ENCODE assay signal across 15 cellular contexts in genomic region chr7:52648903-52649302, GRCh38.
DNase-seq lines count a peak whose midpoint lies in the region; ATAC-seq, FAIRE-seq and TF ChIP-seq lines count a peak whose summit lies in the region.
"Had no signal": no experiment of that assay in that cellular context is flagged by ENCODE, and none has a peak within 500 bp of the region (broad histone marks: within the 10 kb centered on the region; RNA-seq: fewer than 3 reads in every experiment).

No MANE protein-coding gene starts in this region.

- H3K27ac ChIP-seq in HepG2 (ENCODE audit: extremely low read length, insufficient read depth, low read length) (no peak overlapping the region), right lobe of liver (no peak overlapping the region), colonic mucosa (no peak overlapping the region)
- H3K27ac ChIP-seq: 22Rv1, BLaER1 had no signal

- H3K27me3 ChIP-seq in HepG2 (ENCODE audit: control insufficient read depth in 1 of 2, insufficient read depth in 2 of 2, low read length in 2 of 2) (no peaks in the 10 kb centered on the region), right lobe of liver (no peaks in the 10 kb centered on the region), colonic mucosa (no peaks in the 10 kb centered on the region)
- H3K27me3 ChIP-seq: BLaER1 had no signal

- intact Hi-C loops in HepG2 (cut with micrococcal nuclease; ENCODE audit: unreplicated experiment) (no loop called here), right lobe of liver (cut with DNase I) (no loop called here), colonic mucosa (cut with DNase I) (no loop called here)

- no peak for TF ChIP-seq POLR2A in HepG2 (IDR thresholded peaks at IDR 0.05; ENCODE audit: insufficient read depth in 1 of 2, low read depth in 2 of 2, low read length in 2 of 2)
- no peak for TF ChIP-seq POLR2A in right lobe of liver (IDR thresholded peaks at IDR 0.05)

- no peak overlapping the region for H2AFZ ChIP-seq in HepG2 (ENCODE audit: low read length)

- POLR2A ChIA-PET in HepG2 (lab: Yijun Ruan, JAX): no interaction called here

- no peak for TF ChIP-seq CTCF in HepG2 (CRISPR knock-in tag; IDR thresholded peaks at IDR 0.05)
- no peak for TF ChIP-seq CTCF in right lobe of liver (IDR thresholded peaks at IDR 0.05)
- no peak for TF ChIP-seq CTCF in astrocyte of the spinal cord (IDR thresholded peaks at IDR 0.05; ENCODE audit: low read depth, low read length)
- TF ChIP-seq CTCF in colonic mucosa (IDR thresholded peaks at IDR 0.05): no peak
- no peak for TF ChIP-seq CTCF in foreskin fibroblast (IDR thresholded peaks at IDR 0.05; ENCODE audit: low read depth, low read length)

- TF ChIP-seq RAD21 in HepG2 (CRISPR knock-in tag; IDR thresholded peaks at IDR 0.05): no peak

- no peaks in the 10 kb centered on the region for H4K20me1 ChIP-seq in HepG2 (ENCODE audit: insufficient read depth, low read length)
- H4K20me1 ChIP-seq: BLaER1 had no signal

- no peak for FAIRE-seq in HepG2 (lab: Jason Lieb, UNC)

- H3K4me3 ChIP-seq in HepG2 (replicated peaks in 1 of 3; ENCODE audit: insufficient read depth in 1 of 3, low read depth in 2 of 3, low read length in 3 of 3) (no peak overlapping the region), right lobe of liver (no peak overlapping the region), astrocyte of the spinal cord (ENCODE audit: low read depth, low read length) (no peak overlapping the region), colonic mucosa (no peak overlapping the region), foreskin fibroblast (ENCODE audit: low read depth in 1 of 2, low read length in 2 of 2) (no peak overlapping the region)
- H3K4me3 ChIP-seq: BLaER1 had no signal

- CTCF ChIA-PET in HepG2 (lab: Yijun Ruan, JAX; ENCODE audit: low intra/inter-chr PET ratio, low total read pairs): interaction anchor here (0.6 kb wide), 1 partner anchor 175 kb away, joined by 3 read pairs; no protein-coding TSS in a partner anchor

- no TSS peak for BruUV-seq in HepG2 (replicated peaks; lab: Mats Ljungman, UMichigan)

- no peak overlapping the region for H3K4me2 ChIP-seq in HepG2 (ENCODE audit: low read depth, low read length)
- H3K4me2 ChIP-seq: BLaER1 had no signal

- in situ Hi-C loops in HepG2 (cut with HindIII; ENCODE audit: extremely low pct_ligation_motif_present, low pct_unique_long_range_greater_than_20kb): no loop called here
- in situ Hi-C loops in astrocyte of the spinal cord (cut with HindIII; ENCODE audit: low sequenced_read_pairs): no loop called here

- H3K9ac ChIP-seq in HepG2 (ENCODE audit: insufficient read depth, low read depth, low read length): no peak overlapping the region
- H3K9ac ChIP-seq in colonic mucosa (ENCODE audit: low read depth in 2 of 2, low read length in 2 of 2): no peak overlapping the region
- H3K9ac ChIP-seq: BLaER1 had no signal

- no peaks in the 10 kb centered on the region for H3K79me2 ChIP-seq in HepG2 (ENCODE audit: insufficient read depth, low read length)

- H3K36me3 ChIP-seq in HepG2 (replicated peaks in 1 of 2; ENCODE audit: control insufficient read depth in 1 of 2, insufficient read depth in 2 of 2, low read length in 2 of 2) (no peaks in the 10 kb centered on the region), right lobe of liver (no peaks in the 10 kb centered on the region), colonic mucosa (no peaks in the 10 kb centered on the region)
- H3K36me3 ChIP-seq: BLaER1 had no signal

- ATAC-seq in HepG2: no peak
- ATAC-seq in right lobe of liver: no peak
- ATAC-seq in GM18867 (IDR thresholded peaks at IDR 0.05; ENCODE audit: unreplicated experiment): no peak

- 0% methylated on average over 1 of the region's 1 CpG for WGBS in HepG2 (ENCODE audit: low lambda C conversion rate)
- 37% methylated on average over 1 of the region's 1 CpG for WGBS in right lobe of liver (ENCODE audit: insufficient coverage, low coverage, low lambda C conversion rate, missing lambda C conversion rate)

- DNase-seq in HepG2 (ENCODE audit: low spot score) (no peak), right lobe of liver (no peak), astrocyte of the spinal cord (ENCODE audit: low read depth, low spot score) (peak; percentile 66), iris pigment epithelial cell (ENCODE audit: low read depth) (peak; percentile 20), colonic mucosa (no peak), foreskin fibroblast (no peak), COLO668 (lab: John Stamatoyannopoulos, UW; ENCODE audit: unreplicated experiment) (no peak)
- DNase-seq: CD8-positive, alpha-beta memory T cell; DMS53; GF-D8; HCEC 1CT; HFFc6 had no signal

- H3K9me3 ChIP-seq in HepG2 (ENCODE audit: low read length) (peaks cover 52% of the 10 kb centered on the region), right lobe of liver (no peaks in the 10 kb centered on the region), colonic mucosa (no peaks in the 10 kb centered on the region)
- H3K9me3 ChIP-seq: BLaER1 had no signal

- TF ChIP-seq EP300 in HepG2 (IDR thresholded peaks at IDR 0.05; ENCODE audit: low read depth in 2 of 2, low read length in 2 of 2): no peak
- TF ChIP-seq EP300 in HepG2 (CRISPR knock-in tag; IDR thresholded peaks at IDR 0.05; ENCODE audit: borderline replicate concordance): no peak

- H3K4me1 ChIP-seq in HepG2 (ENCODE audit: insufficient read depth, low read length) (no peaks in the 10 kb centered on the region), right lobe of liver (no peaks in the 10 kb centered on the region), colonic mucosa (no peaks in the 10 kb centered on the region)
- H3K4me1 ChIP-seq: BLaER1 had no signal

TF ChIP-seq in HepG2, 621 proteins besides CTCF, POLR2A, EP300 and RAD21:
- TF ChIP-seq CREB1 (IDR thresholded peaks at IDR 0.05) (peak; percentile 62), CREB1 (CRISPR knock-in tag; IDR thresholded peaks at IDR 0.05) (no peak), BORCS8-MEF2B (CRISPR knock-in tag; IDR thresholded peaks at IDR 0.05) (no peak), ZBTB10 (CRISPR knock-in tag; IDR thresholded peaks at IDR 0.05; ENCODE audit: borderline replicate concordance) (no peak), STAT6 (CRISPR knock-in tag; IDR thresholded peaks at IDR 0.05; ENCODE audit: borderline replicate concordance) (no peak)

Comparison
In these comparisons a context has a peak if more than half of its experiments do, and no peak if none do; other contexts are left out.
1. DNase-seq: peak in astrocyte of the spinal cord (single experiment) and iris pigment epithelial cell (single experiment); none in HepG2 (single experiment), right lobe of liver (0 of 3), colonic mucosa (single experiment), foreskin fibroblast (0 of 2) and COLO668 (single experiment).